Comparison of ENCODE assay signal across 19 cellular contexts in the genomic region with DNA sequence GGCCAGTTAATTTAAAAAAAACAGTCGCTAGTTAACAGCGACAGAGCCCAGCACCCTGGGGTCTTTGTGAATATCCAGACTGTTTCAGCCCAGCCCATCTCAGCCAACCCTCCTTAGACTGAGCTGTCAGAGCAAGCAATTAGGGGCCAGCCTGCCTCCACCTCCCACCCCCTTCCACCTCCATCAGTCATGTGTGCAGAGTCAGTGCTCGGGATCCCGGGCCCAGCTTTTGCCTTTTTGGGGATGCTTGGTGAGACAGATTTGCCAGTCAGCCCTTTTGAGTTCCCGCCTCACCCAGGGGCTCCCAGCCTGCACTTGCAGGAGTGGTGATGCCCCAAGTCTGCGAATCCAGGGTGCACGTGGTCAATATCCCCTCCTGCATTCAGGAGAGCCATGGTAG. TPM values are rescaled to one million over a fixed set of nuclear protein-coding genes. Genes with fewer than 3 reads are reported as not detected.
DNase-seq lines count a peak whose midpoint lies in the region; ATAC-seq and TF ChIP-seq lines count a peak whose summit lies in the region.
"Had no signal": no experiment of that assay in that cellular context is flagged by ENCODE, and none has a peak within 500 bp of the region (broad histone marks: within the 10 kb centered on the region; RNA-seq: fewer than 3 reads in every experiment).

No MANE protein-coding gene starts in this region.

- peaks cover 3% of the 10 kb centered on the region for H3F3A ChIP-seq in neural progenitor cell (ENCODE audit: low read depth)

- H3K4me3 Mint-ChIP-seq in activated T-cell treated with anti-CD3 and anti-CD28 coated beads, Interleukin-2, amount 50 U/mL, for 24 hours, result no peak overlapping the region
- H3K4me3 Mint-ChIP-seq in activated T-cell treated with anti-CD3 and anti-CD28 coated beads, Interleukin-2, amount 50 U/mL, for 4 hours, result no peak overlapping the region
- H3K4me3 Mint-ChIP-seq in neural progenitor cell, result no peak overlapping the region
- H3K4me3 Mint-ChIP-seq: B cell; CD4-positive, alpha-beta T cell; CD8-positive, alpha-beta memory T cell; GM23338; H9 had no signal

- no peak overlapping the region for H3K9ac ChIP-seq in neural progenitor cell
- H3K9ac ChIP-seq: BLaER1 had no signal

- DNase-seq in activated T-cell treated with anti-CD3 and anti-CD28 coated beads, Interleukin-2, amount 50 U/mL, for 24 hours, result no peak
- no peak for DNase-seq in activated T-cell treated with anti-CD3 and anti-CD28 coated beads, Interleukin-2, amount 50 U/mL, for 4 hours
- peak; percentile 49 for DNase-seq in neural progenitor cell (ENCODE audit: low spot score)
- peak; percentile 35 for DNase-seq in putamen (ENCODE audit: low spot score)
- DNase-seq in NK-92 (lab: John Stamatoyannopoulos, UW; ENCODE audit: unreplicated experiment), result no peak
- no peak for DNase-seq in DMS53 treated with DMSO at 0.1 percent for 48 hours (lab: John Stamatoyannopoulos, UW; ENCODE audit: unreplicated experiment)
- DNase-seq in DMS153 (lab: John Stamatoyannopoulos, UW), result no peak
- DNase-seq: CD4-positive, alpha-beta T cell; CD8-positive, alpha-beta memory T cell; DMS79; EL; GDM1; H9 had no signal

- H3K27ac ChIP-seq in neural progenitor cell, result no peak overlapping the region
- H3K27ac ChIP-seq: 22Rv1, BLaER1, C4-2B had no signal

- ATAC-seq in activated T-cell treated with anti-CD3 and anti-CD28 coated beads, Interleukin-2, amount 50 U/mL, for 4 hours, result no peak
- ATAC-seq: GM23338, HCT116 had no signal

- H3K4me2 ChIP-seq in neural progenitor cell, result peak overlapping the region; percentile 59
- H3K4me2 ChIP-seq: BLaER1, GM23338 had no signal

- no peaks in the 10 kb centered on the region for H3K79me2 ChIP-seq in neural progenitor cell (ENCODE audit: low read depth)

- no peak overlapping the region for H3K4me3 ChIP-seq in neural progenitor cell
- H3K4me3 ChIP-seq: BLaER1, GM23338 had no signal

- H3K9me3 ChIP-seq in neural progenitor cell (ENCODE audit: low read depth), result no peaks in the 10 kb centered on the region
- H3K9me3 ChIP-seq: BLaER1 had no signal

- peaks cover 3% of the 10 kb centered on the region for H4K20me1 ChIP-seq in neural progenitor cell (ENCODE audit: low read depth)
- H4K20me1 ChIP-seq: BLaER1 had no signal

- peaks cover 82% of the 10 kb centered on the region for H3K36me3 Mint-ChIP-seq in activated T-cell treated with anti-CD3 and anti-CD28 coated beads, Interleukin-2, amount 50 U/mL, for 24 hours (ENCODE audit: low read depth)
- H3K36me3 Mint-ChIP-seq in activated T-cell treated with anti-CD3 and anti-CD28 coated beads, Interleukin-2, amount 50 U/mL, for 4 hours (ENCODE audit: insufficient read depth), result peaks cover 20% of the 10 kb centered on the region
- no peaks in the 10 kb centered on the region for H3K36me3 Mint-ChIP-seq in neural progenitor cell

- no peaks in the 10 kb centered on the region for H3K27me3 ChIP-seq in neural progenitor cell
- H3K27me3 ChIP-seq: BLaER1 had no signal

- H3K9me3 Mint-ChIP-seq in activated T-cell treated with anti-CD3 and anti-CD28 coated beads, Interleukin-2, amount 50 U/mL, for 24 hours, result no peaks in the 10 kb centered on the region
- no peaks in the 10 kb centered on the region for H3K9me3 Mint-ChIP-seq in activated T-cell treated with anti-CD3 and anti-CD28 coated beads, Interleukin-2, amount 50 U/mL, for 4 hours
- no peaks in the 10 kb centered on the region for H3K9me3 Mint-ChIP-seq in neural progenitor cell
- H3K9me3 Mint-ChIP-seq: CD4-positive, alpha-beta T cell; CD8-positive, alpha-beta memory T cell; GM23338; H9 had no signal

- no peaks in the 10 kb centered on the region for H3K36me3 ChIP-seq in neural progenitor cell

- no peaks in the 10 kb centered on the region for H3K27me3 Mint-ChIP-seq in activated T-cell treated with anti-CD3 and anti-CD28 coated beads, Interleukin-2, amount 50 U/mL, for 24 hours
- no peaks in the 10 kb centered on the region for H3K27me3 Mint-ChIP-seq in activated T-cell treated with anti-CD3 and anti-CD28 coated beads, Interleukin-2, amount 50 U/mL, for 4 hours (ENCODE audit: low read depth)
- no peaks in the 10 kb centered on the region for H3K27me3 Mint-ChIP-seq in neural progenitor cell (ENCODE audit: insufficient read depth, low read depth)
- H3K27me3 Mint-ChIP-seq: B cell; CD4-positive, alpha-beta T cell; CD8-positive, alpha-beta memory T cell had no signal

- no peak overlapping the region for H2AFZ ChIP-seq in neural progenitor cell (replicated peaks)
- H2AFZ ChIP-seq: GM23338 had no signal

- H3K27ac Mint-ChIP-seq in activated T-cell treated with anti-CD3 and anti-CD28 coated beads, Interleukin-2, amount 50 U/mL, for 24 hours, result peak overlapping the region; percentile 50
- H3K27ac Mint-ChIP-seq in neural progenitor cell, result no peak overlapping the region
- H3K27ac Mint-ChIP-seq: B cell; CD4-positive, alpha-beta T cell; GM23338; H9 had no signal

- H3K4me1 ChIP-seq in neural progenitor cell, result peaks cover 11% of the 10 kb centered on the region
- H3K4me1 ChIP-seq: BLaER1 had no signal

- H3K4me1 Mint-ChIP-seq in activated T-cell treated with anti-CD3 and anti-CD28 coated beads, Interleukin-2, amount 50 U/mL, for 24 hours (ENCODE audit: low read depth), result no peaks in the 10 kb centered on the region
- H3K4me1 Mint-ChIP-seq in activated T-cell treated with anti-CD3 and anti-CD28 coated beads, Interleukin-2, amount 50 U/mL, for 4 hours (ENCODE audit: low read depth), result no peaks in the 10 kb centered on the region
- H3K4me1 Mint-ChIP-seq in neural progenitor cell, result peaks cover 12% of the 10 kb centered on the region
- H3K4me1 Mint-ChIP-seq: B cell, GM23338, H9 had no signal

- TF ChIP-seq CTCF in neural progenitor cell (IDR thresholded peaks at IDR 0.05), result no peak

RNA-seq across cellular contexts. Expression of a gene that starts 6.5 kb away (rescaled TPM):
- 1 to 10 TPM; 1.3 to 1.9 (median 1.4) TPM for total RNA-seq in activated T-cell treated with anti-CD3 and anti-CD28 coated beads, Interleukin-2, amount 50 U/mL, for 4 hours
- total RNA-seq in neural progenitor cell (ENCODE audit: low replicate concordance), result 73.9 and 76.7 TPM in 2 replicates

RNA-seq across cellular contexts. Expression of a gene that starts 42.5 kb away (rescaled TPM):
- 10 to 100 TPM; 14.3 to 17.2 (median 15.8) TPM for total RNA-seq in activated T-cell treated with anti-CD3 and anti-CD28 coated beads, Interleukin-2, amount 50 U/mL, for 4 hours
- total RNA-seq in neural progenitor cell (ENCODE audit: low replicate concordance), result 22.0 and 22.5 TPM in 2 replicates

Comparison
In these comparisons a context has a peak if more than half of its experiments do, and no peak if none do; other contexts are left out.
1. DNase-seq: peak in neural progenitor cell (single experiment) and putamen (single experiment); none in activated T-cell treated with anti-CD3 and anti-CD28 coated beads, Interleukin-2, amount 50 U/mL, for 24 hours (single experiment), activated T-cell treated with anti-CD3 and anti-CD28 coated beads, Interleukin-2, amount 50 U/mL, for 4 hours (single experiment), NK-92 (single experiment), DMS53 treated with DMSO at 0.1 percent for 48 hours (single experiment) and DMS153 (single experiment).
2. RNA of a gene that starts 6.5 kb away (total RNA-seq): 73.9 to 76.7 TPM in neural progenitor cell; 1.3 to 1.9 TPM in activated T-cell treated with anti-CD3 and anti-CD28 coated beads, Interleukin-2, amount 50 U/mL, for 4 hours; every median in the first group is over 10 times any median in the second.